ENCODE assay signal across 1 cellular context in genomic region chr3:153161714-153162512, GRCh38.
TF ChIP-seq lines count a peak whose summit lies in the region.

Gene RAP2B, plus strand, starts transcription at chr3:153162226. Its CDS starts 468 bp downstream, at chr3:153162694.

TF ChIP-seq in K562, 482 proteins besides CTCF, POLR2A, EP300 and RAD21 (continued from another document and continues in another):
- TF ChIP-seq, protein P1, sequence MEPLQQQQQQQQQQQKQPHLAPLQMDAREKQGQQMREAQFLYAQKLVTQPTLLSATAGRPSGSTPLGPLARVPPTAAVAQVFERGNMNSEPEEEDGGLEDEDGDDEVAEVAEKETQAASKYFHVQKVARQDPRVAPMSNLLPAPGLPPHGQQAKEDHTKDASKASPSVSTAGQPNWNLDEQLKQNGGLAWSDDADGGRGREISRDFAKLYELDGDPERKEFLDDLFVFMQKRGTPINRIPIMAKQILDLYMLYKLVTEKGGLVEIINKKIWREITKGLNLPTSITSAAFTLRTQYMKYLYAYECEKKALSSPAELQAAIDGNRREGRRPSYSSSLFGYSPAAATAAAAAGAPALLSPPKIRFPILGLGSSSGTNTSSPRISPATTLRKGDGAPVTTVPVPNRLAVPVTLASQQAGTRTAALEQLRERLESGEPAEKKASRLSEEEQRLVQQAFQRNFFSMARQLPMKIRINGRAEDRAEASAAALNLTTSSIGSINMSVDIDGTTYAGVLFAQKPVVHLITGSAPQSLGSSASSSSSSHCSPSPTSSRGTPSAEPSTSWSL (CRISPR knock-in tag; IDR thresholded peaks at IDR 0.05; ENCODE audit: borderline replicate concordance): no peak
- TF ChIP-seq, protein P2, sequence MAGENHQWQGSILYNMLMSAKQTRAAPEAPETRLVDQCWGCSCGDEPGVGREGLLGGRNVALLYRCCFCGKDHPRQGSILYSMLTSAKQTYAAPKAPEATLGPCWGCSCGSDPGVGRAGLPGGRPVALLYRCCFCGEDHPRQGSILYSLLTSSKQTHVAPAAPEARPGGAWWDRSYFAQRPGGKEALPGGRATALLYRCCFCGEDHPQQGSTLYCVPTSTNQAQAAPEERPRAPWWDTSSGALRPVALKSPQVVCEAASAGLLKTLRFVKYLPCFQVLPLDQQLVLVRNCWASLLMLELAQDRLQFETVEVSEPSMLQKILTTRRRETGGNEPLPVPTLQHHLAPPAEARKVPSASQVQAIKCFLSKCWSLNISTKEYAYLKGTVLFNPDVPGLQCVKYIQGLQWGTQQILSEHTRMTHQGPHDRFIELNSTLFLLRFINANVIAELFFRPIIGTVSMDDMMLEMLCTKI (IDR thresholded peaks at IDR 0.05; ENCODE audit: partially characterized antibody): no peak
- TF ChIP-seq GATAD2B (IDR thresholded peaks at IDR 0.05; ENCODE audit: borderline replicate concordance): peak; percentile 99
- TF ChIP-seq MITF (IDR thresholded peaks at IDR 0.05): no peak
- no peak; a peak in 1 of 4 replicates for TF ChIP-seq RCOR1 (IDR thresholded peaks at IDR 0.05; ENCODE audit: borderline replicate concordance in 1 of 2, low read depth in 2 of 2, low read length in 2 of 2)
- TF ChIP-seq HSF4 (CRISPR knock-in tag; IDR thresholded peaks at IDR 0.05; ENCODE audit: borderline replicate concordance): no peak
- TF ChIP-seq ZNF184 (CRISPR knock-in tag; IDR thresholded peaks at IDR 0.05): no peak
- TF ChIP-seq PTTG1 (tag; IDR thresholded peaks at IDR 0.05; ENCODE audit: low read depth): no peak
- no peak for TF ChIP-seq HMG20B (CRISPR knock-in tag; IDR thresholded peaks at IDR 0.05)
- TF ChIP-seq ERF (CRISPR knock-in tag; IDR thresholded peaks at IDR 0.05): 0 out of 2 replicates have a peak, but pooled peaks have one; percentile 25
- TF ChIP-seq ZNF408 (CRISPR knock-in tag; IDR thresholded peaks at IDR 0.05; ENCODE audit: low read depth): no peak
- TF ChIP-seq SIX5 (IDR thresholded peaks at IDR 0.05; ENCODE audit: borderline replicate concordance in 1 of 2, insufficient read depth in 1 of 2, low read depth in 1 of 2, low read length in 2 of 2): no peak
- TF ChIP-seq ZNF445 (CRISPR knock-in tag; IDR thresholded peaks at IDR 0.05; ENCODE audit: low read depth): no peak
- no peak for TF ChIP-seq GABPB2 (CRISPR knock-in tag; conservative IDR thresholded peaks at IDR 0.05)
- TF ChIP-seq SMAD3 (CRISPR knock-in tag; conservative IDR thresholded peaks at IDR 0.05): no peak
- no peak for TF ChIP-seq PRPF4 (IDR thresholded peaks at IDR 0.05; ENCODE audit: insufficient read depth, low read depth, low read length, poor library complexity, severe bottlenecking)
- no peak for TF ChIP-seq SETDB1 (IDR thresholded peaks at IDR 0.05; ENCODE audit: low read length)
- TF ChIP-seq HES1 (IDR thresholded peaks at IDR 0.05; ENCODE audit: low read depth): no peak
- no peak for TF ChIP-seq NFXL1 (CRISPR knock-in tag; IDR thresholded peaks at IDR 0.05)
- no peak for TF ChIP-seq PPARD (CRISPR knock-in tag; IDR thresholded peaks at IDR 0.05)
- TF ChIP-seq ZNF551 (CRISPR knock-in tag; IDR thresholded peaks at IDR 0.05): no peak
- no peak for TF ChIP-seq MTA1 (IDR thresholded peaks at IDR 0.05; ENCODE audit: borderline replicate concordance)
- TF ChIP-seq ZNF436 (CRISPR knock-in tag; IDR thresholded peaks at IDR 0.05): peak; percentile 19; the same call in 1 of the 2 replicates
- no peak for TF ChIP-seq HDAC3 (IDR thresholded peaks at IDR 0.05; ENCODE audit: borderline replicate concordance, partially characterized antibody)
- TF ChIP-seq MED1 (CRISPR knock-in tag; IDR thresholded peaks at IDR 0.05; ENCODE audit: borderline replicate concordance): no peak
- TF ChIP-seq FOXK1 (CRISPR knock-in tag; IDR thresholded peaks at IDR 0.05; ENCODE audit: borderline replicate concordance): no peak
- TF ChIP-seq NEUROD1 (IDR thresholded peaks at IDR 0.05; ENCODE audit: borderline replicate concordance, low read depth, low read length, partially characterized antibody): peak; percentile 99
- TF ChIP-seq HDAC2 (IDR thresholded peaks at IDR 0.05): no peak
- no peak for TF ChIP-seq ELF2 (CRISPR knock-in tag; IDR thresholded peaks at IDR 0.05)
- TF ChIP-seq ZNF318 (IDR thresholded peaks at IDR 0.05; ENCODE audit: borderline replicate concordance in 1 of 2, low read depth in 1 of 2): no peak
- TF ChIP-seq NR4A1 (CRISPR knock-in tag; IDR thresholded peaks at IDR 0.05): peak; percentile 74; the same call in 1 of the 2 replicates
- TF ChIP-seq NR4A1 (tag; IDR thresholded peaks at IDR 0.05): 0 out of 2 replicates have a peak, but pooled peaks have one; percentile 22
- TF ChIP-seq, protein P3, sequence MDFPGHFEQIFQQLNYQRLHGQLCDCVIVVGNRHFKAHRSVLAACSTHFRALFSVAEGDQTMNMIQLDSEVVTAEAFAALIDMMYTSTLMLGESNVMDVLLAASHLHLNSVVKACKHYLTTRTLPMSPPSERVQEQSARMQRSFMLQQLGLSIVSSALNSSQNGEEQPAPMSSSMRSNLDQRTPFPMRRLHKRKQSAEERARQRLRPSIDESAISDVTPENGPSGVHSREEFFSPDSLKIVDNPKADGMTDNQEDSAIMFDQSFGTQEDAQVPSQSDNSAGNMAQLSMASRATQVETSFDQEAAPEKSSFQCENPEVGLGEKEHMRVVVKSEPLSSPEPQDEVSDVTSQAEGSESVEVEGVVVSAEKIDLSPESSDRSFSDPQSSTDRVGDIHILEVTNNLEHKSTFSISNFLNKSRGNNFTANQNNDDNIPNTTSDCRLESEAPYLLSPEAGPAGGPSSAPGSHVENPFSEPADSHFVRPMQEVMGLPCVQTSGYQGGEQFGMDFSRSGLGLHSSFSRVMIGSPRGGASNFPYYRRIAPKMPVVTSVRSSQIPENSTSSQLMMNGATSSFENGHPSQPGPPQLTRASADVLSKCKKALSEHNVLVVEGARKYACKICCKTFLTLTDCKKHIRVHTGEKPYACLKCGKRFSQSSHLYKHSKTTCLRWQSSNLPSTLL (IDR thresholded peaks at IDR 0.05): no peak
- no peak for TF ChIP-seq CBX2 (IDR thresholded peaks at IDR 0.05; ENCODE audit: insufficient read depth, low read length, poor library complexity, severe bottlenecking)
- TF ChIP-seq SUPT5H (IDR thresholded peaks at IDR 0.05): peak; percentile 77
- no peak for TF ChIP-seq CEBPZ (IDR thresholded peaks at IDR 0.05; ENCODE audit: borderline replicate concordance, low read depth, low read length)
- no peak for TF ChIP-seq ZNF23 (CRISPR knock-in tag; IDR thresholded peaks at IDR 0.05)
- TF ChIP-seq KLF13 (tag; IDR thresholded peaks at IDR 0.05; ENCODE audit: borderline replicate concordance, low read depth): no peak
- no peak for TF ChIP-seq BACH1 (tag; IDR thresholded peaks at IDR 0.05)
- TF ChIP-seq ZFP36 (IDR thresholded peaks at IDR 0.05; ENCODE audit: low read depth, low read length, partially characterized antibody): peak; percentile 72
- TF ChIP-seq, protein P4, sequence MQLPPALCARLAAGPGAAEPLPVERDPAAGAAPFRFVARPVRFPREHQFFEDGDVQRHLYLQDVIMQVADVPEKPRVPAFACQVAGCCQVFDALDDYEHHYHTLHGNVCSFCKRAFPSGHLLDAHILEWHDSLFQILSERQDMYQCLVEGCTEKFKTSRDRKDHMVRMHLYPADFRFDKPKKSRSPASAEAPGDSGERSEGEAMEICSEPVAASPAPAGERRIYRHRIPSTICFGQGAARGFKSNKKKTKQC (CRISPR knock-in tag; IDR thresholded peaks at IDR 0.05): no peak
- no peak for TF ChIP-seq ZNF75A (CRISPR knock-in tag; IDR thresholded peaks at IDR 0.05)
- TF ChIP-seq MEIS2 (IDR thresholded peaks at IDR 0.05; ENCODE audit: partially characterized antibody): no peak
- TF ChIP-seq NRF1 (conservative IDR thresholded peaks at IDR 0.05 in 1 of 2, IDR thresholded peaks at IDR 0.05 in 1 of 2): peak; percentile 90 to 91
- no peak for TF ChIP-seq MAFK (IDR thresholded peaks at IDR 0.05; ENCODE audit: low read length)
- TF ChIP-seq, protein P5, sequence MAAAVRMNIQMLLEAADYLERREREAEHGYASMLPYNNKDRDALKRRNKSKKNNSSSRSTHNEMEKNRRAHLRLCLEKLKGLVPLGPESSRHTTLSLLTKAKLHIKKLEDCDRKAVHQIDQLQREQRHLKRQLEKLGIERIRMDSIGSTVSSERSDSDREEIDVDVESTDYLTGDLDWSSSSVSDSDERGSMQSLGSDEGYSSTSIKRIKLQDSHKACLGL (CRISPR knock-in tag; IDR thresholded peaks at IDR 0.05; ENCODE audit: borderline replicate concordance, poor library complexity, severe bottlenecking): no peak
- peak; percentile 82 for TF ChIP-seq RB1 (IDR thresholded peaks at IDR 0.05; ENCODE audit: low read depth)
